8 cellular contexts compared by ENCODE assay signal in genomic region chr7:74290590-74290950, GRCh38. TPM values are rescaled to one million over a fixed set of nuclear protein-coding genes. Genes with fewer than 3 reads are reported as not detected.
DNase-seq lines count a peak whose midpoint lies in the region; ATAC-seq and TF ChIP-seq lines count a peak whose summit lies in the region.

No MANE protein-coding gene starts in this region.

- H3K27me3 ChIP-seq in Panc1 (ENCODE audit: control insufficient read depth, insufficient read depth, low read length) (no peaks in the 10 kb centered on the region), thyroid gland (no peaks in the 10 kb centered on the region)

- no peak for DNase-seq in GM12865 (ENCODE audit: low read depth)
- no peak for DNase-seq in Panc1 (ENCODE audit: low read depth, low spot score)
- no peak for DNase-seq in fibroblast of the aortic adventitia (ENCODE audit: low read depth)
- no peak for DNase-seq in sciatic nerve (ENCODE audit: low spot score)
- DNase-seq in SHP77 treated with DMSO at 0.1 percent for 48 hours (lab: John Stamatoyannopoulos, UW): no peak
- no peak for DNase-seq in thyroid gland
- DNase-seq in lower leg skin (ENCODE audit: low spot score in 2 of 2): no peak

- H3K4me1 ChIP-seq in Panc1 (ENCODE audit: control insufficient read depth, insufficient read depth, low read length): peaks cover 52% of the 10 kb centered on the region
- H3K4me1 ChIP-seq in thyroid gland: peaks cover 18 to 28% of the 10 kb centered on the region in 2 donors

- ATAC-seq in Panc1: no peak
- peak; percentile 11 for ATAC-seq in sciatic nerve
- ATAC-seq in HG03135 (IDR thresholded peaks at IDR 0.05; ENCODE audit: unreplicated experiment): no peak

- TF ChIP-seq POLR2A in thyroid gland (IDR thresholded peaks at IDR 0.05) (no peak), lower leg skin (IDR thresholded peaks at IDR 0.05) (no peak)

- H3K9me3 ChIP-seq in Panc1 (ENCODE audit: control insufficient read depth, insufficient read depth, low read depth, low read length) (no peaks in the 10 kb centered on the region), thyroid gland (no peaks in the 10 kb centered on the region)

- intact Hi-C loops in Panc1 (cut with micrococcal nuclease; ENCODE audit: unreplicated experiment) (no loop called here), sciatic nerve (cut with DNase I) (loop anchor here (5.0 kb wide), 1 partner anchor 82 kb away; no protein-coding TSS in a partner anchor), thyroid gland (cut with DNase I) (loop anchor here (5.0 kb wide), 1 partner anchor 33 kb away; no protein-coding TSS in a partner anchor), lower leg skin (cut with DNase I; ENCODE audit: low total_unique reads) (no loop called here)

- in situ Hi-C loops in Panc1 (cut with HindIII; ENCODE audit: low pct_unique_long_range_greater_than_20kb, low sequenced_read_pairs): no loop called here

- H3K27ac ChIP-seq in Panc1 (ENCODE audit: low read length) (peak overlapping the region; percentile 78), thyroid gland (no peak overlapping the region)

- WGBS in thyroid gland, 2 donors: 13 to 19% methylated on average over 7 to 9 of the region's 9 CpGs
- WGBS in lower leg skin, 2 donors: 12 to 24% methylated on average over 9 of the region's 9 CpGs

- no peaks in the 10 kb centered on the region for H3K36me3 ChIP-seq in Panc1 (ENCODE audit: control insufficient read depth, insufficient read depth, low read length)
- no peaks in the 10 kb centered on the region for H3K36me3 ChIP-seq in thyroid gland

- BruUV-seq in Panc1 (replicated peaks; lab: Mats Ljungman, UMichigan): no TSS peak

- H3K4me3 ChIP-seq in GM12865 (ENCODE audit: low read depth, low read length) (peak overlapping the region; percentile 70), Panc1 (ENCODE audit: low read depth in 2 of 2, low read length in 2 of 2) (peak overlapping the region; percentile 74 to 84), fibroblast of the aortic adventitia (ENCODE audit: low read depth, low read length) (peak overlapping the region; percentile 85), thyroid gland (replicated peaks in 1 of 3) (no peak overlapping the region), lower leg skin (ENCODE audit: low read depth, poor library complexity, severe bottlenecking) (no peak overlapping the region)

- CTCF ChIA-PET in Panc1 (lab: Charles Lee): no interaction called here

- POLR2A ChIA-PET in Panc1 (lab: Charles Lee): no interaction called here

- TF ChIP-seq CTCF in GM12865 (IDR thresholded peaks at IDR 0.05; ENCODE audit: insufficient read depth, low read depth, low read length, missing control alignments): no peak
- no peak for TF ChIP-seq CTCF in Panc1 (IDR thresholded peaks at IDR 0.05)
- TF ChIP-seq CTCF in fibroblast of the aortic adventitia (IDR thresholded peaks at IDR 0.05; ENCODE audit: insufficient read depth, low read length): no peak
- TF ChIP-seq CTCF in thyroid gland (IDR thresholded peaks at IDR 0.05): no peak
- TF ChIP-seq CTCF in lower leg skin (IDR thresholded peaks at IDR 0.05): no peak

RNA-seq across cellular contexts. Expression of gene CLIP2, which starts 1.4 kb away (rescaled TPM):
- total RNA-seq in Panc1 (2021; ENCODE audit: unreplicated experiment) (39.9 TPM), fibroblast of the aortic adventitia (ENCODE audit: low replicate concordance) (31.9 and 89.9 TPM in 2 replicates), sciatic nerve (58.4 TPM), thyroid gland (10 to 100 TPM in 1 of 4 donors, 1 to 10 TPM in 3; 4.4 to 16.5 (median 6.7) TPM), lower leg skin (10 to 100 TPM; 29.1 to 60.2 (median 52.5) TPM)
- 47.7 TPM for polyA plus RNA-seq in Panc1 (2012; ENCODE audit: insufficient read length)

RNA-seq across cellular contexts. Expression of gene RFC2, which starts 36.4 kb away (rescaled TPM):
- total RNA-seq in Panc1 (2021; ENCODE audit: unreplicated experiment) (56.2 TPM), fibroblast of the aortic adventitia (ENCODE audit: low replicate concordance) (2.5 and 39.0 TPM in 2 replicates), sciatic nerve (17.1 TPM), thyroid gland (10 to 100 TPM; 11.4 to 16.8 (median 14.0) TPM), lower leg skin (10 to 100 TPM; 15.3 to 26.5 (median 23.9) TPM)
- polyA plus RNA-seq in Panc1 (2012; ENCODE audit: insufficient read length): 42.8 TPM

Comparison
In these comparisons a context has a peak if more than half of its experiments do, and no peak if none do; other contexts are left out.
1. H3K4me3 ChIP-seq: peak in GM12865 (single experiment), Panc1 (2 of 2) and fibroblast of the aortic adventitia (single experiment); none in thyroid gland (0 of 3) and lower leg skin (single experiment).
2. intact Hi-C loops: an anchor here in sciatic nerve (5.0 kb wide) and thyroid gland (5.0 kb wide); none called in Panc1 and lower leg skin.